ENCODE assay signal across 18 cellular contexts in genomic region chr10:31359979-31360378, GRCh38. TPM values are rescaled to one million over a fixed set of nuclear protein-coding genes. Genes with fewer than 3 reads are reported as not detected.
DNase-seq lines count a peak whose midpoint lies in the region; ATAC-seq and TF ChIP-seq lines count a peak whose summit lies in the region.
"Had no signal": no experiment of that assay in that cellular context is flagged by ENCODE, and none has a peak within 500 bp of the region (broad histone marks: within the 10 kb centered on the region; RNA-seq: fewer than 3 reads in every experiment).

No MANE protein-coding gene starts in this region.

- H3K27me3 ChIP-seq in liver (ENCODE audit: control insufficient read depth in 4 of 4, insufficient read depth in 4 of 4, low read length in 3 of 4) (no peaks in the 10 kb centered on the region), H7 (ENCODE audit: control insufficient read depth, insufficient read depth, low read length) (no peaks in the 10 kb centered on the region)
- H3K27me3 ChIP-seq: BLaER1 treated with 17β-estradiol and CSF1 and Interleukin-3, amounts not matched to agents 10 nM and 100 nM; body of pancreas had no signal

- no peak for TF ChIP-seq CTCF in liver (IDR thresholded peaks at IDR 0.05; ENCODE audit: low read depth, low read length, missing input control)

- H3K4me1 ChIP-seq in liver (ENCODE audit: control insufficient read depth in 4 of 4, insufficient read depth in 4 of 4, low read length in 3 of 4) = peaks cover 4 to 21% (median 14%) of the 10 kb centered on the region in 4 donors
- H3K4me1 ChIP-seq: BLaER1 treated with 17β-estradiol and CSF1 and Interleukin-3, amounts not matched to agents 10 nM and 100 nM; body of pancreas had no signal

- no peak overlapping the region for H3K27ac ChIP-seq in liver (ENCODE audit: low read depth in 1 of 2, low read length in 2 of 2)
- H3K27ac ChIP-seq: BLaER1 treated with 17β-estradiol and CSF1 and Interleukin-3, amounts not matched to agents 10 nM and 100 nM; body of pancreas; skin epidermis had no signal

- 79% methylated on average over 1 of the region's 1 CpG for WGBS in liver

- peak in 1 of 2 donors; percentile 5 for TF ChIP-seq RAD21 in liver (IDR thresholded peaks at IDR 0.05)

- DNase-seq in DMS153 treated with DMSO at 0.1 percent for 48 hours (lab: John Stamatoyannopoulos, UW; ENCODE audit: unreplicated experiment) (peak; percentile 33), NCI-H1105 (lab: John Stamatoyannopoulos, UW) (peak; percentile 70), NCI-H82 treated with DMSO at 0.1 percent for 48 hours (lab: John Stamatoyannopoulos, UW; ENCODE audit: unreplicated experiment) (peak; percentile 62), amygdala (lab: John Stamatoyannopoulos, UW) (no peak), H7 (no peak), mesenteric fat pad (ENCODE audit: low spot score) (no peak)
- DNase-seq: activated CD4-positive, alpha-beta T cell treated with anti-CD3 and anti-CD28 coated beads for 36 hours; body of pancreas; glutamatergic neuron; kidney glomerular epithelial cell; NCI-H1436 treated with DMSO at 0.1 percent for 48 hours; substantia nigra; T-helper 17 cell had no signal

- no peak overlapping the region for H3K9ac ChIP-seq in liver (ENCODE audit: low read depth in 1 of 2, low read length in 2 of 2)
- H3K9ac ChIP-seq: BLaER1 treated with 17β-estradiol and CSF1 and Interleukin-3, amounts not matched to agents 10 nM and 100 nM had no signal

- H3K4me3 ChIP-seq in liver (ENCODE audit: low read depth in 1 of 3, low read length in 3 of 3) (no peak overlapping the region), H7 (ENCODE audit: insufficient read depth, low read depth, low read length) (no peak overlapping the region)
- H3K4me3 ChIP-seq: BLaER1 treated with 17β-estradiol and CSF1 and Interleukin-3, amounts not matched to agents 10 nM and 100 nM; body of pancreas; skin epidermis had no signal

- peaks cover 0 to 2% (median under 1%) of the 10 kb centered on the region in 4 donors for H3K9me3 ChIP-seq in liver (ENCODE audit: control insufficient read depth in 4 of 4, low read length in 3 of 4)

- ATAC-seq in GM19395 (IDR thresholded peaks at IDR 0.05; ENCODE audit: unreplicated experiment) = no peak
- ATAC-seq: activated CD4-positive, alpha-beta T cell treated with anti-CD3 and anti-CD28 coated beads for 36 hours; body of pancreas; natural killer cell treated with Interleukin-12 subunit alpha and Interleukin-12 subunit beta and Interleukin-15 and Interleukin-18, amount 100 ng/mL, for 72 hours; T-helper 17 cell had no signal

- H3K36me3 ChIP-seq in liver (ENCODE audit: control insufficient read depth in 4 of 4, insufficient read depth in 3 of 4, low read depth in 1 of 4, low read length in 3 of 4) (no peaks in the 10 kb centered on the region), H7 (replicated peaks; ENCODE audit: control insufficient read depth, insufficient read depth, low read length) (no peaks in the 10 kb centered on the region)

TF ChIP-seq in liver, 16 proteins besides CTCF, POLR2A, EP300 and RAD21:
- TF ChIP-seq, protein P1, sequence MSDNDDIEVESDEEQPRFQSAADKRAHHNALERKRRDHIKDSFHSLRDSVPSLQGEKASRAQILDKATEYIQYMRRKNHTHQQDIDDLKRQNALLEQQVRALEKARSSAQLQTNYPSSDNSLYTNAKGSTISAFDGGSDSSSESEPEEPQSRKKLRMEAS (IDR thresholded peaks at IDR 0.05) = peak; percentile 18
- TF ChIP-seq HNF4G (IDR thresholded peaks at IDR 0.05) (peak; percentile 37), SP1 (IDR thresholded peaks at IDR 0.05) (peak; percentile 17), HNF4A (conservative IDR thresholded peaks at IDR 0.05) (peak; percentile 81 to 85), RXRA (IDR thresholded peaks at IDR 0.05) (peak; percentile 13 to 14), TAF1 (conservative IDR thresholded peaks at IDR 0.05) (no peak)
- TF ChIP-seq, protein P2, sequence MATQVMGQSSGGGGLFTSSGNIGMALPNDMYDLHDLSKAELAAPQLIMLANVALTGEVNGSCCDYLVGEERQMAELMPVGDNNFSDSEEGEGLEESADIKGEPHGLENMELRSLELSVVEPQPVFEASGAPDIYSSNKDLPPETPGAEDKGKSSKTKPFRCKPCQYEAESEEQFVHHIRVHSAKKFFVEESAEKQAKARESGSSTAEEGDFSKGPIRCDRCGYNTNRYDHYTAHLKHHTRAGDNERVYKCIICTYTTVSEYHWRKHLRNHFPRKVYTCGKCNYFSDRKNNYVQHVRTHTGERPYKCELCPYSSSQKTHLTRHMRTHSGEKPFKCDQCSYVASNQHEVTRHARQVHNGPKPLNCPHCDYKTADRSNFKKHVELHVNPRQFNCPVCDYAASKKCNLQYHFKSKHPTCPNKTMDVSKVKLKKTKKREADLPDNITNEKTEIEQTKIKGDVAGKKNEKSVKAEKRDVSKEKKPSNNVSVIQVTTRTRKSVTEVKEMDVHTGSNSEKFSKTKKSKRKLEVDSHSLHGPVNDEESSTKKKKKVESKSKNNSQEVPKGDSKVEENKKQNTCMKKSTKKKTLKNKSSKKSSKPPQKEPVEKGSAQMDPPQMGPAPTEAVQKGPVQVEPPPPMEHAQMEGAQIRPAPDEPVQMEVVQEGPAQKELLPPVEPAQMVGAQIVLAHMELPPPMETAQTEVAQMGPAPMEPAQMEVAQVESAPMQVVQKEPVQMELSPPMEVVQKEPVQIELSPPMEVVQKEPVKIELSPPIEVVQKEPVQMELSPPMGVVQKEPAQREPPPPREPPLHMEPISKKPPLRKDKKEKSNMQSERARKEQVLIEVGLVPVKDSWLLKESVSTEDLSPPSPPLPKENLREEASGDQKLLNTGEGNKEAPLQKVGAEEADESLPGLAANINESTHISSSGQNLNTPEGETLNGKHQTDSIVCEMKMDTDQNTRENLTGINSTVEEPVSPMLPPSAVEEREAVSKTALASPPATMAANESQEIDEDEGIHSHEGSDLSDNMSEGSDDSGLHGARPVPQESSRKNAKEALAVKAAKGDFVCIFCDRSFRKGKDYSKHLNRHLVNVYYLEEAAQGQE (IDR thresholded peaks at IDR 0.05) = no peak

RNA-seq across cellular contexts. Expression of gene ZEB1, which starts 41.0 kb away (rescaled TPM):
- total RNA-seq in liver (10 to 100 TPM in 1 of 2 donors, 1 to 10 TPM in 1; 8.0 to 19.6 TPM), mesenteric fat pad (89.1 TPM)
- polyA plus RNA-seq in liver = 1 to 10 TPM; 3.2 to 5.0 TPM
- total RNA-seq in H7 (2014; rRNA removed; shearing (Covaris generic)) = 6.8 and 9.4 TPM in 2 replicates

Comparison
In these comparisons a context has a peak if more than half of its experiments do, and no peak if none do; other contexts are left out.
1. DNase-seq: peak in DMS153 treated with DMSO at 0.1 percent for 48 hours (single experiment), NCI-H1105 (single experiment) and NCI-H82 treated with DMSO at 0.1 percent for 48 hours (single experiment); none in amygdala (0 of 56), H7 (single experiment) and mesenteric fat pad (single experiment).